In genomic region chr18:4831791-4832375, GRCh38 we compare ENCODE assay signal across 2 cellular contexts.
A peak's percentile ranks its signal among the peaks of the same experiment; 100 is the strongest.
TF ChIP-seq lines count a peak whose summit lies in the region.

No MANE protein-coding gene starts in this region.

TF ChIP-seq in GM23338, 12 proteins besides CTCF, POLR2A, EP300 and RAD21:
- no peak for TF ChIP-seq ZNF114 (CRISPR knock-in tag; IDR thresholded peaks at IDR 0.05)
- no peak for TF ChIP-seq POLR2AphosphoS5 (IDR thresholded peaks at IDR 0.05; ENCODE audit: low read depth)
- no peak for TF ChIP-seq CREB1 (CRISPR knock-in tag; IDR thresholded peaks at IDR 0.05; ENCODE audit: low read depth)
- TF ChIP-seq EZH2 (IDR thresholded peaks at IDR 0.05; ENCODE audit: low read depth, unreplicated experiment) = no peak
- no peak for TF ChIP-seq REST (IDR thresholded peaks at IDR 0.05; ENCODE audit: unreplicated experiment)
- TF ChIP-seq EZH2phosphoT487 (IDR thresholded peaks at IDR 0.05; ENCODE audit: unreplicated experiment) = no peak
- TF ChIP-seq, protein P1, sequence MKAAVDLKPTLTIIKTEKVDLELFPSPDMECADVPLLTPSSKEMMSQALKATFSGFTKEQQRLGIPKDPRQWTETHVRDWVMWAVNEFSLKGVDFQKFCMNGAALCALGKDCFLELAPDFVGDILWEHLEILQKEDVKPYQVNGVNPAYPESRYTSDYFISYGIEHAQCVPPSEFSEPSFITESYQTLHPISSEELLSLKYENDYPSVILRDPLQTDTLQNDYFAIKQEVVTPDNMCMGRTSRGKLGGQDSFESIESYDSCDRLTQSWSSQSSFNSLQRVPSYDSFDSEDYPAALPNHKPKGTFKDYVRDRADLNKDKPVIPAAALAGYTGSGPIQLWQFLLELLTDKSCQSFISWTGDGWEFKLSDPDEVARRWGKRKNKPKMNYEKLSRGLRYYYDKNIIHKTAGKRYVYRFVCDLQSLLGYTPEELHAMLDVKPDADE (IDR thresholded peaks at IDR 0.05) = no peak

TF ChIP-seq in H1, 55 proteins besides CTCF, POLR2A, EP300 and RAD21:
- no peak for TF ChIP-seq SRF (IDR thresholded peaks at IDR 0.05; ENCODE audit: low read depth, low read length)
- TF ChIP-seq CEBPB (IDR thresholded peaks at IDR 0.05; ENCODE audit: low read depth, low read length) = peak; percentile 64
TF ChIP-seq in H1: peak in this region for 1.
